1 cellular context compared by ENCODE assay signal in the genomic region with DNA sequence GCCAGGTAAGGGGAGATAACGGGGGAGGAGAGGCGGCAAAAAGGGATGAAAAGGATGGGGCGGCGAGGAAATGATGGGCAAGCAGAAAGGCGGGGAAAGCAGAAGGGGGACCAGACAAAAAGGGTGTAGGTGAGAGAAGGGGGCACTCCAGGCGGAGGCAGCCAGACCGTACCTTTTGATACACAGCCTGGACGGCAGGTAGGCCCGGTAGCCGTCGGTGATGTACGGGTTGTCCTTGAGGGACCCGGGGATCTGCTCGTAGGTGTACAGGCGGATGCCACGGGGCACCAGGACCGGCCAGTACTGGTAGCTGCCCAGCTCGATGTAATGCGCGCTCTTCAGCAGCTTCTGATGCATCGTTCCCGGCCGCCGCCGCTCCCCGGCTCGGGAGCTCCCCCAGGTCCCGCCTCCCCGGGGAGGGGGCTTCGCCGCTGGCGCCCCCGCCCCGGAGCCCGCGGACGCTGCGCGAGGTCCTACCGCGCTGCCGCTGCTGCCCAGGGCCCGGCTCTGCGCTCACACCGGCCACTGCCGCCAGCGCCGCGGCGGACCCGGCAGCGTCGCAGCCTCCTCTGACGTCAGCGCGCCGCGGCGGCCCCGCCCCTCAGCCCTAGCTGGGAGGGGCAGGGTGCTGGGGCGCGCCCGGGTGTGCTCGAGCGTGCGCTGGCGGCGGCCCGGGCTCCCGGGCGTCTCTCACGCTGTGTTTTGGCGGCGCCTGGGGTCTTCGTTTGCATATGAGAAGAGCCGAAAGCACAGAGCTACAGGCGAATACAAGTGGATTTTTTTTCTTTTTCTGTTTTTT.
TF ChIP-seq lines count a peak whose summit lies in the region.

A gene with protein sequence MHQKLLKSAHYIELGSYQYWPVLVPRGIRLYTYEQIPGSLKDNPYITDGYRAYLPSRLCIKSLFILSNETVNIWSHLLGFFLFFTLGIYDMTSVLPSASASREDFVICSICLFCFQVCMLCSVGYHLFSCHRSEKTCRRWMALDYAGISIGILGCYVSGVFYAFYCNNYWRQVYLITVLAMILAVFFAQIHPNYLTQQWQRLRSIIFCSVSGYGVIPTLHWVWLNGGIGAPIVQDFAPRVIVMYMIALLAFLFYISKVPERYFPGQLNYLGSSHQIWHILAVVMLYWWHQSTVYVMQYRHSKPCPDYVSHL (minus strand): TSS at position 571 of the 799 bp plus-strand sequence. CDS start 214 bp downstream, at position 357.

TF ChIP-seq in IMR-90, 13 proteins besides CTCF, POLR2A, EP300 and RAD21:
- TF ChIP-seq MAZ (IDR thresholded peaks at IDR 0.05; ENCODE audit: borderline replicate concordance, low read depth, low read length), result peak; percentile 97; the same call in 1 of the 2 replicates
- TF ChIP-seq, protein P1, sequence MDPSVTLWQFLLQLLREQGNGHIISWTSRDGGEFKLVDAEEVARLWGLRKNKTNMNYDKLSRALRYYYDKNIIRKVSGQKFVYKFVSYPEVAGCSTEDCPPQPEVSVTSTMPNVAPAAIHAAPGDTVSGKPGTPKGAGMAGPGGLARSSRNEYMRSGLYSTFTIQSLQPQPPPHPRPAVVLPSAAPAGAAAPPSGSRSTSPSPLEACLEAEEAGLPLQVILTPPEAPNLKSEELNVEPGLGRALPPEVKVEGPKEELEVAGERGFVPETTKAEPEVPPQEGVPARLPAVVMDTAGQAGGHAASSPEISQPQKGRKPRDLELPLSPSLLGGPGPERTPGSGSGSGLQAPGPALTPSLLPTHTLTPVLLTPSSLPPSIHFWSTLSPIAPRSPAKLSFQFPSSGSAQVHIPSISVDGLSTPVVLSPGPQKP (IDR thresholded peaks at IDR 0.05; ENCODE audit: borderline replicate concordance, low read depth, low read length), result no peak
- no peak for TF ChIP-seq FOS (IDR thresholded peaks at IDR 0.05; ENCODE audit: low read depth, low read length)
- TF ChIP-seq NFE2L2 (IDR thresholded peaks at IDR 0.05; ENCODE audit: low read depth, low read length), result no peak
- TF ChIP-seq, protein P2, sequence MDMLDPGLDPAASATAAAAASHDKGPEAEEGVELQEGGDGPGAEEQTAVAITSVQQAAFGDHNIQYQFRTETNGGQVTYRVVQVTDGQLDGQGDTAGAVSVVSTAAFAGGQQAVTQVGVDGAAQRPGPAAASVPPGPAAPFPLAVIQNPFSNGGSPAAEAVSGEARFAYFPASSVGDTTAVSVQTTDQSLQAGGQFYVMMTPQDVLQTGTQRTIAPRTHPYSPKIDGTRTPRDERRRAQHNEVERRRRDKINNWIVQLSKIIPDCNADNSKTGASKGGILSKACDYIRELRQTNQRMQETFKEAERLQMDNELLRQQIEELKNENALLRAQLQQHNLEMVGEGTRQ (IDR thresholded peaks at IDR 0.05; ENCODE audit: low read depth, low read length), result no peak
- TF ChIP-seq MXI1 (IDR thresholded peaks at IDR 0.05; ENCODE audit: borderline replicate concordance, low read depth, low read length), result peak; percentile 81; the same call in 1 of the 2 replicates
- TF ChIP-seq RCOR1 (IDR thresholded peaks at IDR 0.05; ENCODE audit: insufficient replicate concordance, low read length), result peak; percentile 41
- no peak for TF ChIP-seq MAFK (IDR thresholded peaks at IDR 0.05; ENCODE audit: low read depth, low read length)
- no peak for TF ChIP-seq RFX5 (IDR thresholded peaks at IDR 0.05; ENCODE audit: low read depth, low read length)
- no peak for TF ChIP-seq CEBPB (IDR thresholded peaks at IDR 0.05; ENCODE audit: low read depth, low read length)
- no peak for TF ChIP-seq SMC3 (IDR thresholded peaks at IDR 0.05; ENCODE audit: low read depth, low read length)
- TF ChIP-seq BHLHE40 (IDR thresholded peaks at IDR 0.05; ENCODE audit: low read depth, low read length), result 0 out of 2 replicates have a peak, but pooled peaks have one; percentile 26
- TF ChIP-seq CHD1 (IDR thresholded peaks at IDR 0.05; ENCODE audit: low read depth, low read length), result no peak
